In the genomic region with DNA sequence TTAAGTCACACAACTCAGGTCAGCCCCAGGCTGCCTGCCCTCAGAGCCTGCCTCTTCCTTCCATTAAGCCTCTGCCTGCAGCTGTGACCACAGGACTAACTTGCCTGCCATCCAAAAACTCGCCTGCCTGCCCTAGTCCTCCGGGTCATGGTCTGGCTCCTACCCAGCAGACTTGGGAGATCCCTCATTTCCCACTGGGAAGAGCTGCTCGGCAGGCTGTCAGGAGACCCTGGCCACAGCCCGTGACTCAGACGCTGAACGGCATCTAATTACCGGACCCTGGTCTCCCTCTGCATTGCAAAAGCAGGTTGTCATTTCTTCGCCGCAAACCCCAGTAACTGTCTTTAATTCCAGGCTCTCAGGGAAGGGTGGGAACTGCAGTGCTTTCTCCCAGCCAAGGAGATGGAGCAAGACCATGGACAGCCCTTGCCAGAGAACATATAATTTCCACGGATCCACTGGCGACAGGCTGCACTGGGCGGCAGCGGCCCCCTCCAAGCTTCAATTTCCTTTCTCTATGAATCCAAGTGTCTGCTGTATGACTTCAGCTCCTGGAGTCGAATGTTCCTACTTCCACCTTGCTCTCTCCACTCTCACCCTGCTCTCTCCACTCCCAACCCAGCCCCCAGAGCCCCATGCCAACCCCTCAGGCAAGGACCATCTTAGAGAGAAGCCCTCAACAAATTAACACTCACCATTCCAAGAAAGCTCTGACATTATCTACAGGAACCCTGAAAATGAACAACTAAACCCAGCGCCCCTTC, we compare ENCODE assay signal across 9 cellular contexts. TPM values are rescaled to one million over a fixed set of nuclear protein-coding genes. Genes with fewer than 3 reads are reported as not detected.
DNase-seq lines count a peak whose midpoint lies in the region; ATAC-seq and TF ChIP-seq lines count a peak whose summit lies in the region.
"Had no signal": no experiment of that assay in that cellular context is flagged by ENCODE, and none has a peak within 500 bp of the region (broad histone marks: within the 10 kb centered on the region; RNA-seq: fewer than 3 reads in every experiment).

No MANE protein-coding gene starts in this region.

- intact Hi-C loops in adrenal gland (cut with DNase I), result no loop called here

- no peaks in the 10 kb centered on the region for H3K9me3 ChIP-seq in adrenal gland (replicated peaks in 1 of 3)

- H3K4me3 ChIP-seq in adrenal gland, result no peak overlapping the region
- H3K4me3 ChIP-seq: cardiac muscle cell had no signal

- peak overlapping the region in 4 of 5 donors; percentile 6 to 84 (median 44) for H3K27ac ChIP-seq in adrenal gland
- peak overlapping the region; percentile 63 for H3K27ac ChIP-seq in substantia nigra (ENCODE audit: low read depth, low read length, poor library complexity, severe bottlenecking)
- H3K27ac ChIP-seq: cardiac muscle cell had no signal

- no peak for ATAC-seq in HG02938 (IDR thresholded peaks at IDR 0.05; ENCODE audit: unreplicated experiment)
- no peak for ATAC-seq in HG02852 (IDR thresholded peaks at IDR 0.05; ENCODE audit: unreplicated experiment)
- ATAC-seq in GM18870 (IDR thresholded peaks at IDR 0.05; ENCODE audit: unreplicated experiment), result no peak

- H3K27me3 ChIP-seq in adrenal gland, result no peaks in the 10 kb centered on the region
- H3K27me3 ChIP-seq: cardiac muscle cell had no signal

- WGBS in adrenal gland, 4 donors, result 63 to 70% (median 69%) methylated on average over 14 to 15 of the region's 15 CpGs

- H3K4me1 ChIP-seq in adrenal gland (replicated peaks in 1 of 2), result no peaks in the 10 kb centered on the region

- no peaks in the 10 kb centered on the region for H3K36me3 ChIP-seq in adrenal gland (replicated peaks in 1 of 2)
- H3K36me3 ChIP-seq: cardiac muscle cell had no signal

- peak; percentile 99 for DNase-seq in HT1080 (ENCODE audit: low read depth)
- peak in 4 of 7 donors; percentile 16 to 35 (median 24) for DNase-seq in adrenal gland
- peak; percentile 72 for DNase-seq in iris pigment epithelial cell (ENCODE audit: low read depth)
- DNase-seq in substantia nigra (lab: John Stamatoyannopoulos, UW), result no peak
- no peak for DNase-seq in HUDEP-2 (lab: John Stamatoyannopoulos, UW; ENCODE audit: unreplicated experiment in 76 of 76)

- TF ChIP-seq POLR2A in adrenal gland (IDR thresholded peaks at IDR 0.05), result no peak

- no peak for TF ChIP-seq CTCF in adrenal gland (IDR thresholded peaks at IDR 0.05)

RNA-seq across cellular contexts. Expression of a gene that starts 20.4 kb away (rescaled TPM):
- total RNA-seq in HT1080 (2014; rRNA removed; shearing (Covaris generic)), result 1.1 and 2.2 TPM in 2 replicates
- polyA plus RNA-seq in HT1080 (2015; cell fraction: cytosol; rRNA removed), result 0.29 and 0.35 TPM in 2 replicates
- 1.2 and 1.8 TPM in 2 replicates for polyA plus RNA-seq in HT1080 (2015; cell fraction: nucleus; rRNA removed)
- total RNA-seq in adrenal gland, result 10 to 100 TPM in 7 of 8 donors, 1 to 10 TPM in 1; 7.1 to 24.4 (median 20.3) TPM
- 1 to 10 TPM; 5.5 to 7.3 (median 7.2) TPM for polyA plus RNA-seq in adrenal gland

Comparison
In these comparisons a context has a peak if more than half of its experiments do, and no peak if none do; other contexts are left out.
1. DNase-seq: peak in HT1080 (single experiment), adrenal gland (4 of 7) and iris pigment epithelial cell (single experiment); none in substantia nigra (0 of 49) and HUDEP-2 (0 of 76).